ENCODE assay signal across 19 cellular contexts in genomic region chr12:39813776-39814175, GRCh38.
"Had no signal": no experiment of that assay in that cellular context is flagged by ENCODE, and none has a peak within 500 bp of the region (broad histone marks: within the 10 kb centered on the region; RNA-seq: fewer than 3 reads in every experiment).

No MANE protein-coding gene starts in this region.

- H3K9me3 ChIP-seq: right lobe of liver, thoracic aorta had no signal

- H3K27me3 ChIP-seq: breast epithelium, right lobe of liver, stomach had no signal

- H3K36me3 Mint-ChIP-seq: activated naive CD4-positive, alpha-beta T cell treated with anti-CD3 and anti-CD28 coated beads, Interleukin-2, amount 10 ng/mL, durations not matched to agents 7 days and 5 days; stimulated activated effector memory CD8-positive, alpha-beta T cell treated with anti-CD3 and anti-CD28 coated beads, Interleukin-12 subunit alpha, Interleukin-12 subunit beta, amount 100 ng/mL, for 72 hours had no signal

- H3K4me1 ChIP-seq: breast epithelium, psoas muscle, right lobe of liver, stomach had no signal

- DNase-seq: activated CD4-positive, alpha-beta T cell treated with anti-CD3 and anti-CD28 coated beads, Interleukin-2, amount 10 ng/mL, durations not matched to agents 7 days and 5 days; activated CD8-positive, alpha-beta memory T cell treated with anti-CD3 and anti-CD28 coated beads for 24 hours; activated CD8-positive, alpha-beta memory T cell treated with anti-CD3 and anti-CD28 coated beads, Interleukin-2, amount 50 U/mL, for 48 hours; activated effector memory CD4-positive, alpha-beta T cell treated with Interleukin-2 at 50 U/mL for 16 hours; activated naive CD4-positive, alpha-beta T cell treated with anti-CD3 and anti-CD28 coated beads, Interleukin-2, amount 10 ng/mL, durations not matched to agents 7 days and 5 days; activated T-cell treated with anti-CD3 and anti-CD28 coated beads, Interleukin-2, amount 50 U/mL, for 48 hours; cerebellar nuclear complex; effector CD4-positive, alpha-beta T cell; immature natural killer cell; mesendoderm; naive thymus-derived CD4-positive, alpha-beta T cell; psoas muscle; right lobe of liver; stimulated activated CD4-positive, alpha-beta T cell treated with anti-CD3 and anti-CD28 coated beads, Interleukin-4, amount 100 ng/mL, for 24 hours; stomach had no signal

- H3K4me1 Mint-ChIP-seq: activated CD4-positive, alpha-beta T cell treated with anti-CD3 and anti-CD28 coated beads, Interleukin-2, amount 10 ng/mL, durations not matched to agents 7 days and 5 days; activated naive CD4-positive, alpha-beta T cell treated with anti-CD3 and anti-CD28 coated beads, Interleukin-2, amount 10 ng/mL, durations not matched to agents 7 days and 5 days; immature natural killer cell; naive thymus-derived CD4-positive, alpha-beta T cell; stimulated activated effector memory CD8-positive, alpha-beta T cell treated with anti-CD3 and anti-CD28 coated beads, Interleukin-12 subunit alpha, Interleukin-12 subunit beta, amount 100 ng/mL, for 72 hours had no signal

- H3K4me3 Mint-ChIP-seq: activated CD4-positive, alpha-beta T cell treated with anti-CD3 and anti-CD28 coated beads, Interleukin-2, amount 10 ng/mL, durations not matched to agents 7 days and 5 days; activated naive CD4-positive, alpha-beta T cell treated with anti-CD3 and anti-CD28 coated beads, Interleukin-2, amount 10 ng/mL, durations not matched to agents 7 days and 5 days; immature natural killer cell; naive thymus-derived CD4-positive, alpha-beta T cell; stimulated activated effector memory CD8-positive, alpha-beta T cell treated with anti-CD3 and anti-CD28 coated beads, Interleukin-12 subunit alpha, Interleukin-12 subunit beta, amount 100 ng/mL, for 72 hours; T-helper 1 cell treated with Interleukin-12 subunit alpha and Interleukin-12 subunit beta and Interleukin-4 antibody, amounts not matched to agents 30 μg/mL and 1 μg/mL, for 36 hours had no signal

- H3K27ac Mint-ChIP-seq: activated CD4-positive, alpha-beta T cell treated with anti-CD3 and anti-CD28 coated beads, Interleukin-2, amount 10 ng/mL, durations not matched to agents 7 days and 5 days; activated naive CD4-positive, alpha-beta T cell treated with anti-CD3 and anti-CD28 coated beads, Interleukin-2, amount 10 ng/mL, durations not matched to agents 7 days and 5 days; immature natural killer cell; naive thymus-derived CD4-positive, alpha-beta T cell; stimulated activated effector memory CD8-positive, alpha-beta T cell treated with anti-CD3 and anti-CD28 coated beads, Interleukin-12 subunit alpha, Interleukin-12 subunit beta, amount 100 ng/mL, for 72 hours; T-helper 1 cell treated with Interleukin-12 subunit alpha and Interleukin-12 subunit beta and Interleukin-4 antibody, amounts not matched to agents 30 μg/mL and 1 μg/mL, for 36 hours had no signal

- H3K36me3 ChIP-seq: breast epithelium, right lobe of liver, stomach, thoracic aorta had no signal

- H3K27me3 Mint-ChIP-seq: activated CD4-positive, alpha-beta T cell treated with anti-CD3 and anti-CD28 coated beads, Interleukin-2, amount 10 ng/mL, durations not matched to agents 7 days and 5 days; naive thymus-derived CD4-positive, alpha-beta T cell had no signal

- H3K27ac ChIP-seq: breast epithelium, psoas muscle, right lobe of liver, stomach, thoracic aorta had no signal

- H3K9me3 Mint-ChIP-seq: activated CD4-positive, alpha-beta T cell treated with anti-CD3 and anti-CD28 coated beads, Interleukin-2, amount 10 ng/mL, durations not matched to agents 7 days and 5 days; activated naive CD4-positive, alpha-beta T cell treated with anti-CD3 and anti-CD28 coated beads, Interleukin-2, amount 10 ng/mL, durations not matched to agents 7 days and 5 days had no signal

- H3K4me3 ChIP-seq: breast epithelium, psoas muscle, right lobe of liver, stomach, thoracic aorta had no signal
